8 cellular contexts compared by ENCODE assay signal in genomic region chr2:48531141-48531648, GRCh38. TPM values are rescaled to one million over a fixed set of nuclear protein-coding genes. Genes with fewer than 3 reads are reported as not detected.
A peak's percentile ranks its signal among the peaks of the same experiment; 100 is the strongest.
DNase-seq lines count a peak whose midpoint lies in the region; ATAC-seq and TF ChIP-seq lines count a peak whose summit lies in the region.

No MANE protein-coding gene starts in this region.

- no peak overlapping the region for H3K4me3 Mint-ChIP-seq in activated naive CD8-positive, alpha-beta T cell treated with anti-CD3 and anti-CD28 coated beads for 36 hours

- H3K27me3 ChIP-seq in cardiac muscle cell, result no peaks in the 10 kb centered on the region

- TF ChIP-seq CTCF in cardiac muscle cell (IDR thresholded peaks at IDR 0.05; ENCODE audit: low read depth, low read length) (no peak), retinal pigment epithelial cell (conservative IDR thresholded peaks at IDR 0.05; ENCODE audit: low read depth, low read length) (no peak)

- no peak for ATAC-seq in Right ventricle myocardium inferior
- ATAC-seq in GM18517 (IDR thresholded peaks at IDR 0.05; ENCODE audit: unreplicated experiment), result no peak
- ATAC-seq in GM18858 (IDR thresholded peaks at IDR 0.05; ENCODE audit: unreplicated experiment), result no peak

- DNase-seq in cardiac muscle cell (ENCODE audit: low read depth in 1 of 2, low spot score in 1 of 2) (peak; percentile 65 to 86), Right ventricle myocardium inferior (ENCODE audit: missing footprints) (no peak), hepatic stellate cell (ENCODE audit: low spot score) (peak; percentile 85), retinal pigment epithelial cell (ENCODE audit: low read depth) (peak; percentile 92), erythroblast (lab: John Stamatoyannopoulos, UW) (no peak)
- no peak for DNase-seq in activated naive CD8-positive, alpha-beta T cell treated with anti-CD3 and anti-CD28 coated beads for 36 hours

- TF ChIP-seq POLR2A in erythroblast (IDR thresholded peaks at IDR 0.05; ENCODE audit: low read length), result no peak

- H3K4me1 Mint-ChIP-seq in activated naive CD8-positive, alpha-beta T cell treated with anti-CD3 and anti-CD28 coated beads for 36 hours, result peaks cover 24% of the 10 kb centered on the region

- peak overlapping the region; percentile 94 for H3K4me3 ChIP-seq in cardiac muscle cell
- peak overlapping the region; percentile 65 for H3K4me3 ChIP-seq in retinal pigment epithelial cell (ENCODE audit: low read length)

- no peaks in the 10 kb centered on the region for H3K9me3 ChIP-seq in cardiac muscle cell (ENCODE audit: low read depth)

- intact Hi-C loops in Right ventricle myocardium inferior (cut with DNase I), result no loop called here

- H3K27me3 Mint-ChIP-seq in activated naive CD8-positive, alpha-beta T cell treated with anti-CD3 and anti-CD28 coated beads for 36 hours, result no peaks in the 10 kb centered on the region

- no peaks in the 10 kb centered on the region for H3K36me3 ChIP-seq in cardiac muscle cell

- H3K27ac ChIP-seq in cardiac muscle cell, result peak overlapping the region; percentile 69

- H3K27ac Mint-ChIP-seq in activated naive CD8-positive, alpha-beta T cell treated with anti-CD3 and anti-CD28 coated beads for 36 hours, result peak overlapping the region; percentile 31

- peaks cover 6% of the 10 kb centered on the region for H3K4me1 ChIP-seq in cardiac muscle cell (ENCODE audit: low read depth)

- H3K9me3 Mint-ChIP-seq in activated naive CD8-positive, alpha-beta T cell treated with anti-CD3 and anti-CD28 coated beads for 36 hours, result no peaks in the 10 kb centered on the region

- H3K36me3 Mint-ChIP-seq in activated naive CD8-positive, alpha-beta T cell treated with anti-CD3 and anti-CD28 coated beads for 36 hours, result no peaks in the 10 kb centered on the region

RNA-seq across cellular contexts. Expression of gene STON1, which starts 1.2 kb away (rescaled TPM):
- total RNA-seq in cardiac muscle cell, result 6.5 and 9.5 TPM in 2 replicates
- 4.9 and 7.5 TPM in 2 replicates for polyA plus RNA-seq in cardiac muscle cell
- 8.0 TPM for total RNA-seq in Right ventricle myocardium inferior
- under 1 TPM; 0.62 to 0.80 TPM for total RNA-seq in activated naive CD8-positive, alpha-beta T cell treated with anti-CD3 and anti-CD28 coated beads for 36 hours

Comparison
In these comparisons a context has a peak if more than half of its experiments do, and no peak if none do; other contexts are left out.
1. DNase-seq: peak in cardiac muscle cell (2 of 2), hepatic stellate cell (single experiment) and retinal pigment epithelial cell (single experiment); none in Right ventricle myocardium inferior (single experiment), activated naive CD8-positive, alpha-beta T cell treated with anti-CD3 and anti-CD28 coated beads for 36 hours (single experiment) and erythroblast (0 of 2).